In the genomic region with DNA sequence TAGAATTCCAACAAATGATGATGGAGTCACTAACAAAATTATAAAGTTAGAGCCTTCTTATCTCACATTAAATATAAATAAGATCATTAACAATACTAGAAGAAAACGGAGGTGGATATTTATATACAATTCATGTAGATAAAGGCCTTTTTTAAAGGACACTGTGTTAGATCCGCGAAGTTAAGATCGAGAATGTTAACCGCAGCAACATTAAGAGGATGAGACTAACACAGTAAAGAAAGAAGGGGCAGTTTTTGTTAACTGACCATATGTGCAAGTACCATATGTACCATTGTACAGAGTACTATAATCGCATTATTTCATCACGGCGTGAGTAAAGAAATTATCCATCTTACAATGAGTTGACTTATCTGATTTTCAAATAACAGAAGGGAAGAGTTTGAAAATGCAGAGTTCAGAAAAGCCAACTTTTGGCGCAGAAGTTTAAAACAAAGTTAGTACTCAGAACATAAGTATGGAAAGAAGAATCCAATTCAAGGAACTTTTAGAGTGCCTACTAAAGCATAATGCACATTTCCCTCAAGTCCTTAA, we compare ENCODE assay signal across 8 cellular contexts. TPM values are rescaled to one million over a fixed set of nuclear protein-coding genes. Genes with fewer than 3 reads are reported as not detected.
DNase-seq lines count a peak whose midpoint lies in the region; ATAC-seq and TF ChIP-seq lines count a peak whose summit lies in the region.

No MANE protein-coding gene starts in this region.

- H3K27me3 Mint-ChIP-seq in natural killer cell treated with Interleukin-12 subunit alpha and Interleukin-12 subunit beta and Interleukin-15 and Interleukin-18, amount 100 ng/mL, for 72 hours: peaks cover 6 to 7% of the 10 kb centered on the region in 2 donors

- peak overlapping the region; percentile 91 to 93 for H3K27ac Mint-ChIP-seq in natural killer cell treated with Interleukin-12 subunit alpha and Interleukin-12 subunit beta and Interleukin-15 and Interleukin-18, amount 100 ng/mL, for 72 hours

- H3K36me3 ChIP-seq in BLaER1: peaks cover 9% of the 10 kb centered on the region
- H3K36me3 ChIP-seq in KOPT-K1 (ENCODE audit: insufficient read depth, low read length): peaks cover 6% of the 10 kb centered on the region; the same call in 1 of the 2 replicates

- no peaks in the 10 kb centered on the region for H3K27me3 ChIP-seq in BLaER1

- H3K4me2 ChIP-seq in BLaER1: peak overlapping the region; percentile 81

- H3K4me1 ChIP-seq in BLaER1: peaks cover 24% of the 10 kb centered on the region

- TF ChIP-seq CTCF in choroid plexus epithelial cell (conservative IDR thresholded peaks at IDR 0.05; ENCODE audit: low read depth, low read length): no peak

- H4K20me1 ChIP-seq in BLaER1: peaks cover 21% of the 10 kb centered on the region

- DNase-seq in choroid plexus epithelial cell (ENCODE audit: low read depth) (no peak), SKM-1 treated with dmso at 0.1 percent for 144 hours (lab: John Stamatoyannopoulos, UW; ENCODE audit: unreplicated experiment) (no peak), NCI-H187 treated with DMSO at 0.1 percent for 48 hours (lab: John Stamatoyannopoulos, UW) (no peak), EL (no peak)
- no peak for DNase-seq in natural killer cell treated with Interleukin-12 subunit alpha and Interleukin-12 subunit beta and Interleukin-15 and Interleukin-18, amount 100 ng/mL, for 72 hours (ENCODE audit: low spot score)

- H3K27ac ChIP-seq in BLaER1 (peak overlapping the region; percentile 90), KOPT-K1 (ENCODE audit: low read depth, low read length, poor library complexity, severe bottlenecking) (peak overlapping the region; percentile 79)

- no peak for ATAC-seq in natural killer cell treated with Interleukin-12 subunit alpha and Interleukin-12 subunit beta and Interleukin-15 and Interleukin-18, amount 100 ng/mL, for 72 hours
- no peak for ATAC-seq in HG03521 (IDR thresholded peaks at IDR 0.05; ENCODE audit: unreplicated experiment)

- peaks cover 25 to 42% of the 10 kb centered on the region in 2 donors for H3K4me1 Mint-ChIP-seq in natural killer cell treated with Interleukin-12 subunit alpha and Interleukin-12 subunit beta and Interleukin-15 and Interleukin-18, amount 100 ng/mL, for 72 hours (ENCODE audit: low read depth in 2 of 2)

- peak overlapping the region; percentile 97 for H3K4me3 Mint-ChIP-seq in natural killer cell treated with Interleukin-12 subunit alpha and Interleukin-12 subunit beta and Interleukin-15 and Interleukin-18, amount 100 ng/mL, for 72 hours

- no peaks in the 10 kb centered on the region for H3K9me3 Mint-ChIP-seq in natural killer cell treated with Interleukin-12 subunit alpha and Interleukin-12 subunit beta and Interleukin-15 and Interleukin-18, amount 100 ng/mL, for 72 hours

- H3K4me3 ChIP-seq in BLaER1 (peak overlapping the region; percentile 87), choroid plexus epithelial cell (ENCODE audit: low read depth, low read length) (peak overlapping the region; percentile 75)

- H3K9ac ChIP-seq in BLaER1: peak overlapping the region; percentile 93

- peaks cover 17% of the 10 kb centered on the region for H3K36me3 Mint-ChIP-seq in natural killer cell treated with Interleukin-12 subunit alpha and Interleukin-12 subunit beta and Interleukin-15 and Interleukin-18, amount 100 ng/mL, for 72 hours

- H3K9me3 ChIP-seq in BLaER1: peaks cover 14% of the 10 kb centered on the region
- H3K9me3 ChIP-seq in KOPT-K1 (ENCODE audit: insufficient read depth, low read length, poor library complexity, severe bottlenecking): peaks cover 16% of the 10 kb centered on the region

RNA-seq across cellular contexts. Expression of a gene that starts 1.4 kb away (rescaled TPM):
- total RNA-seq in natural killer cell treated with Interleukin-12 subunit alpha and Interleukin-12 subunit beta and Interleukin-15 and Interleukin-18, amount 100 ng/mL, for 72 hours: 10 to 100 TPM in 1 of 2 donors, 1 to 10 TPM in 1; 9.1 to 11.2 TPM
